In the genomic region with DNA sequence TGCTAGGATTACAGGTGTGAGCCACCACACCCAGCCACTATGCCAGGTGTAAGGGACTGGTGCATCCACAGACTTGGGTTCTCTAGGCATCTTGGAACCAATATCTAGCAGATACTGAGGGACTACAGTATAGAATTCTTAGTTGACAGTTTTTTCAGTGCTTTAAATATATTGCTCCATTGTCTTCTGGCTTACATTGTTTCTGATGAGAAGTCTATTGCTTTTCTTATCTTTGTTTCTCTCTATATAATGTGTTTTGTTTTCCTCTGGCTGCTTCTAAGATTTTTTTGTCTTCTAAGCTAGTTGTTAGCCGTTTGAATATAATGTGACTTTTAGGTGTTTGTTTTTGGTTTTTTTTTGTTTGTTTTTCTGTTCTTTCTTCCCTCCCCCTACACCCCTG, we compare ENCODE assay signal across 2 cellular contexts.
TF ChIP-seq lines count a peak whose summit lies in the region.

No MANE protein-coding gene starts in this region.

TF ChIP-seq in WTC11, 78 proteins besides CTCF, POLR2A, EP300 and RAD21 (continued from another document):
- TF ChIP-seq, protein P1, sequence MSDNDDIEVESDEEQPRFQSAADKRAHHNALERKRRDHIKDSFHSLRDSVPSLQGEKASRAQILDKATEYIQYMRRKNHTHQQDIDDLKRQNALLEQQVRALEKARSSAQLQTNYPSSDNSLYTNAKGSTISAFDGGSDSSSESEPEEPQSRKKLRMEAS (CRISPR knock-in tag; IDR thresholded peaks at IDR 0.05), result no peak
TF ChIP-seq in WTC11: peak in this region for 1.

TF ChIP-seq in K562, 482 proteins besides CTCF, POLR2A, EP300 and RAD21 (continued from another document):
- TF ChIP-seq MYNN (IDR thresholded peaks at IDR 0.05), result no peak
- no peak for TF ChIP-seq MYNN (CRISPR knock-in tag; IDR thresholded peaks at IDR 0.05)
- no peak for TF ChIP-seq NFYB (IDR thresholded peaks at IDR 0.05; ENCODE audit: extremely low read depth, insufficient read length)
- no peak for TF ChIP-seq SP1 (CRISPR knock-in tag; IDR thresholded peaks at IDR 0.05)
